ENCODE assay signal across 22 cellular contexts in genomic region chr2:175175896-175176295, GRCh38. TPM values are rescaled to one million over a fixed set of nuclear protein-coding genes. Genes with fewer than 3 reads are reported as not detected.
DNase-seq lines count a peak whose midpoint lies in the region.
"Had no signal": no experiment of that assay in that cellular context is flagged by ENCODE, and none has a peak within 500 bp of the region (broad histone marks: within the 10 kb centered on the region; RNA-seq: fewer than 3 reads in every experiment).

No MANE protein-coding gene starts in this region.

- peaks cover 22% of the 10 kb centered on the region for H3K4me1 ChIP-seq in adipocyte (ENCODE audit: control insufficient read depth, insufficient read depth, low read length)
- H3K4me1 ChIP-seq: prostate gland had no signal

- no peaks in the 10 kb centered on the region for H3K27me3 ChIP-seq in adipocyte (replicated peaks; ENCODE audit: control insufficient read depth, insufficient read depth, low read length)
- H3K27me3 ChIP-seq: gastrocnemius medialis, SJCRH30, vagina had no signal

- H3K4me3 ChIP-seq in adipocyte (ENCODE audit: low read length): no peak overlapping the region
- H3K4me3 ChIP-seq: gastrocnemius medialis, lung, prostate gland, SJCRH30, vagina had no signal

- no peak overlapping the region for H3K9ac ChIP-seq in adipocyte (ENCODE audit: low read length)

- DNase-seq in EL (peak; percentile 17), HT1080 (ENCODE audit: low read depth) (peak; percentile 9), adipocyte (ENCODE audit: low read depth) (peak; percentile 8), kidney glomerular epithelial cell (lab: John Stamatoyannopoulos, UW) (peak; percentile 14), epidermal melanocyte (ENCODE audit: insufficient read length, low spot score) (no peak), SW480 (ENCODE audit: low spot score) (no peak)
- no peak for DNase-seq in effector CD8-positive, alpha-beta T cell (lab: John Stamatoyannopoulos, UW)
- DNase-seq: activated naive CD4-positive, alpha-beta T cell treated with anti-CD3 and anti-CD28 coated beads for 36 hours; anterior cingulate cortex; CD4-positive, alpha-beta T cell; central memory CD4-positive, alpha-beta T cell; DMS153; gastrocnemius medialis; kidney; NCI-H1105; NCI-H2081; NCI-H345; NCI-H82; SJCRH30 had no signal

- H3K9me3 ChIP-seq in adipocyte (ENCODE audit: control insufficient read depth, low read length): no peaks in the 10 kb centered on the region
- H3K9me3 ChIP-seq: gastrocnemius medialis, prostate gland, SJCRH30, vagina had no signal

- H3K36me3 ChIP-seq in adipocyte (ENCODE audit: control insufficient read depth, insufficient read depth, low read length, severe bottlenecking): peaks cover 56% of the 10 kb centered on the region
- H3K36me3 ChIP-seq: prostate gland had no signal

RNA-seq across cellular contexts. Expression of gene ATP5MC3, which starts 5.6 kb away (rescaled TPM):
- total RNA-seq in HT1080 (2014; rRNA removed; shearing (Covaris generic)): 259 and 273 TPM in 2 replicates
- polyA plus RNA-seq in HT1080 (2015; cell fraction: cytosol; rRNA removed): 354 and 419 TPM in 2 replicates
- 174 and 205 TPM in 2 replicates for polyA plus RNA-seq in HT1080 (2015; cell fraction: nucleus; rRNA removed)

RNA-seq across cellular contexts. Expression of gene ATF2, which starts 7.9 kb away (rescaled TPM):
- total RNA-seq in HT1080 (2014; rRNA removed; shearing (Covaris generic)): 23.6 and 29.8 TPM in 2 replicates
- 29.2 and 35.9 TPM in 2 replicates for polyA plus RNA-seq in HT1080 (2015; cell fraction: cytosol; rRNA removed)
- polyA plus RNA-seq in HT1080 (2015; cell fraction: nucleus; rRNA removed): 28.7 and 31.4 TPM in 2 replicates

Comparison
In these comparisons a context has a peak if more than half of its experiments do, and no peak if none do; other contexts are left out.
1. DNase-seq: peak in EL (single experiment), HT1080 (single experiment), adipocyte (single experiment) and kidney glomerular epithelial cell (single experiment); none in effector CD8-positive, alpha-beta T cell (single experiment), epidermal melanocyte (single experiment) and SW480 (single experiment).